Comparison of ENCODE assay signal across 8 cellular contexts in the genomic region with DNA sequence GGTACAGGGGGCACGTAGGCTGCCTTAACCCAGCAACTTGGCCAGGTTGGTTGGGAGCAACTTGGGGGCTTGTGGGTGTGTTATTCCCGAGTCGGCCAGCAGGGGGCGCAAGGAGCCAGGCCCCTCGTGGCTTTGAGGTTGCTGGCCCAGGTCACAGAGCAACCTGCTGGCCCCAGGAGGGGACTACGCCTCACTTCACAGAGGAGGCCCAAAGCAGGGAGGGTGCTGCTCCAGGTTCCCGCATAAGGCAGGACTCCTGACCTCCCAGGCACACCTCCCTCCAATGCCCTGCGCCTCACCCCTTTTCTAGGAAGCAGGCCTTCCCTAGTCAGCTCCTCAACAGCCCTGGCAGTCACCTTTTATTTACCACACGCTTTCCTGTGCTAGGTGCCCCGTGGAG. TPM values are rescaled to one million over a fixed set of nuclear protein-coding genes. Genes with fewer than 3 reads are reported as not detected.
DNase-seq lines count a peak whose midpoint lies in the region; ATAC-seq and TF ChIP-seq lines count a peak whose summit lies in the region.

No MANE protein-coding gene starts in this region.

- no peaks in the 10 kb centered on the region for H3K36me3 ChIP-seq in liver (ENCODE audit: control insufficient read depth in 4 of 4, insufficient read depth in 3 of 4, low read depth in 1 of 4, low read length in 3 of 4)

- H3K27ac ChIP-seq in liver (ENCODE audit: low read depth in 1 of 2, low read length in 2 of 2) = peak overlapping the region; percentile 5 to 61

- no peak overlapping the region for H3K9ac ChIP-seq in liver (ENCODE audit: low read depth in 1 of 2, low read length in 2 of 2)

- H3K4me3 ChIP-seq in liver (ENCODE audit: low read depth in 1 of 3, low read length in 3 of 3) = no peak overlapping the region

- H3K9me3 ChIP-seq in liver (ENCODE audit: control insufficient read depth in 4 of 4, low read length in 3 of 4) = no peaks in the 10 kb centered on the region

- peak; percentile 87 to 95 for TF ChIP-seq RAD21 in liver (IDR thresholded peaks at IDR 0.05)

- peaks cover 5 to 31% (median 17%) of the 10 kb centered on the region in 4 donors for H3K4me1 ChIP-seq in liver (ENCODE audit: control insufficient read depth in 4 of 4, insufficient read depth in 4 of 4, low read length in 3 of 4)

- DNase-seq in AG20443 (ENCODE audit: low spot score) (peak; percentile 87), NCI-H1092 treated with DMSO at 0.1 percent for 48 hours (lab: John Stamatoyannopoulos, UW) (peak; percentile 27), cerebellar nuclear complex (lab: John Stamatoyannopoulos, UW) (no peak)
- DNase-seq in activated CD4-positive, CD25-positive, alpha-beta regulatory T cell treated with anti-CD3 and anti-CD28 coated beads, Interleukin-2, amount 50 U/mL, for 72 hours = peak; percentile 91
- DNase-seq in central memory CD4-positive, alpha-beta T cell = peak; percentile 74
- peak; percentile 46 for DNase-seq in stimulated activated CD8-positive, alpha-beta memory T cell treated with anti-CD3 and anti-CD28 coated beads, Interleukin-12 subunit alpha, Interleukin-12 subunit beta, amount 100 ng/mL, for 24 hours (ENCODE audit: extremely low read depth)

- WGBS in liver = 16% methylated on average over 10 of the region's 10 CpGs

- TF ChIP-seq CTCF in liver (IDR thresholded peaks at IDR 0.05; ENCODE audit: low read depth, low read length, missing input control) = peak; percentile 96

- peak; percentile 59 for ATAC-seq in GM18873 (IDR thresholded peaks at IDR 0.05; ENCODE audit: low FRiP score, unreplicated experiment)

- H3K27me3 ChIP-seq in liver (ENCODE audit: control insufficient read depth in 4 of 4, insufficient read depth in 4 of 4, low read length in 3 of 4) = no peaks in the 10 kb centered on the region

TF ChIP-seq in liver, 16 proteins besides CTCF, POLR2A, EP300 and RAD21:
- TF ChIP-seq NR2F2 (IDR thresholded peaks at IDR 0.05) = peak; percentile 46
- no peak for TF ChIP-seq FOXA1 (IDR thresholded peaks at IDR 0.05)
- TF ChIP-seq HNF4A (conservative IDR thresholded peaks at IDR 0.05) = peak; percentile 18 to 54
- TF ChIP-seq RXRA (IDR thresholded peaks at IDR 0.05) = peak; percentile 39 to 73
- peak; percentile 39 for TF ChIP-seq SP1 (IDR thresholded peaks at IDR 0.05)
- no peak for TF ChIP-seq YY1 (IDR thresholded peaks at IDR 0.05)
- TF ChIP-seq HNF4G (IDR thresholded peaks at IDR 0.05) = no peak
- no peak for TF ChIP-seq EGR1 (IDR thresholded peaks at IDR 0.05; ENCODE audit: low read depth in 2 of 2)
- TF ChIP-seq, protein P1, sequence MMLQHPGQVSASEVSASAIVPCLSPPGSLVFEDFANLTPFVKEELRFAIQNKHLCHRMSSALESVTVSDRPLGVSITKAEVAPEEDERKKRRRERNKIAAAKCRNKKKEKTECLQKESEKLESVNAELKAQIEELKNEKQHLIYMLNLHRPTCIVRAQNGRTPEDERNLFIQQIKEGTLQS (IDR thresholded peaks at IDR 0.05) = no peak
- TF ChIP-seq TAF1 (conservative IDR thresholded peaks at IDR 0.05) = no peak
- TF ChIP-seq, protein P2, sequence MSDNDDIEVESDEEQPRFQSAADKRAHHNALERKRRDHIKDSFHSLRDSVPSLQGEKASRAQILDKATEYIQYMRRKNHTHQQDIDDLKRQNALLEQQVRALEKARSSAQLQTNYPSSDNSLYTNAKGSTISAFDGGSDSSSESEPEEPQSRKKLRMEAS (IDR thresholded peaks at IDR 0.05) = peak; percentile 14

RNA-seq across cellular contexts. Expression of a gene that starts 18.1 kb away (rescaled TPM):
- 1 to 10 TPM; 6.9 to 8.1 TPM for total RNA-seq in liver
- 1 to 10 TPM; 3.8 to 8.0 TPM for polyA plus RNA-seq in liver

RNA-seq across cellular contexts. Expression of a gene that starts 18.3 kb away (rescaled TPM):
- 10 to 100 TPM; 15.8 to 22.8 TPM for total RNA-seq in liver
- polyA plus RNA-seq in liver = 10 to 100 TPM; 14.6 to 19.9 TPM

RNA-seq across cellular contexts. Expression of a gene that starts 34.1 kb away (rescaled TPM):
- 10 to 100 TPM in 1 of 2 donors, 1 to 10 TPM in 1; 9.0 to 13.7 TPM for total RNA-seq in liver
- polyA plus RNA-seq in liver = 10 to 100 TPM; 15.3 to 30.1 TPM

RNA-seq across cellular contexts. Expression of a gene that starts 45.3 kb away (rescaled TPM):
- 10 to 100 TPM; 11.3 to 17.9 TPM for total RNA-seq in liver
- 10 to 100 TPM; 12.2 to 25.0 TPM for polyA plus RNA-seq in liver

RNA-seq across cellular contexts. Expression of a gene that starts 57.1 kb away (rescaled TPM):
- total RNA-seq in liver = 10 to 100 TPM in 1 of 2 donors, 1 to 10 TPM in 1; 9.2 to 28.4 TPM
- 10 to 100 TPM; 34.2 to 72.8 TPM for polyA plus RNA-seq in liver

Comparison
In these comparisons a context has a peak if more than half of its experiments do, and no peak if none do; other contexts are left out.
1. DNase-seq: peak in AG20443 (single experiment), NCI-H1092 treated with DMSO at 0.1 percent for 48 hours (single experiment), activated CD4-positive, CD25-positive, alpha-beta regulatory T cell treated with anti-CD3 and anti-CD28 coated beads, Interleukin-2, amount 50 U/mL, for 72 hours (single experiment), central memory CD4-positive, alpha-beta T cell (single experiment) and stimulated activated CD8-positive, alpha-beta memory T cell treated with anti-CD3 and anti-CD28 coated beads, Interleukin-12 subunit alpha, Interleukin-12 subunit beta, amount 100 ng/mL, for 24 hours (single experiment); none in cerebellar nuclear complex (0 of 2).